In genomic region chr5:124881333-124881732, GRCh38 we compare ENCODE assay signal across 24 cellular contexts.
"Had no signal": no experiment of that assay in that cellular context is flagged by ENCODE, and none has a peak within 500 bp of the region (broad histone marks: within the 10 kb centered on the region; RNA-seq: fewer than 3 reads in every experiment).

No MANE protein-coding gene starts in this region.

- H3K9me3 Mint-ChIP-seq: naive B cell; neural crest cell; stimulated activated naive CD8-positive, alpha-beta T cell treated with anti-CD3 and anti-CD28 coated beads, Interleukin-15, Interleukin-2, amounts not matched to agents 100 ng/mL and 50 ng/mL, for 24 hours had no signal

- H3K4me1 Mint-ChIP-seq: stimulated activated effector memory CD8-positive, alpha-beta T cell treated with anti-CD3 and anti-CD28 coated beads, Interleukin-12 subunit alpha, Interleukin-12 subunit beta, amount 100 ng/mL, for 72 hours had no signal

- H3K9me3 ChIP-seq: esophagus squamous epithelium, lower lobe of right lung, prostate gland, right atrium auricular region, thoracic aorta, tibial nerve, upper lobe of right lung, uterus had no signal

- DNase-seq: cortex of kidney; effector memory CD8-positive, alpha-beta T cell; erythroblast; esophagus squamous epithelium; foreskin melanocyte; glutamatergic neuron; heart right ventricle; hippocampal formation; kidney glomerular epithelial cell; left ventricle myocardium superior; lower lobe of right lung; naive B cell; stimulated activated CD4-positive, alpha-beta T cell treated with anti-CD3 and anti-CD28 coated beads, Interleukin-2, amount 100 ng/mL, for 24 hours; stimulated activated CD4-positive, alpha-beta T cell treated with anti-CD3 and anti-CD28 coated beads, Interleukin-4, amount 100 ng/mL, for 24 hours; upper lobe of right lung; uterus had no signal

- H3K27me3 ChIP-seq: esophagus squamous epithelium, heart right ventricle, right atrium auricular region, tibial nerve, upper lobe of right lung, uterus had no signal

- H3K4me3 Mint-ChIP-seq: effector memory CD8-positive, alpha-beta T cell; naive B cell; natural killer cell treated with Interleukin-12 subunit alpha and Interleukin-12 subunit beta and Interleukin-15 and Interleukin-18, amount 100 ng/mL, for 72 hours; neural crest cell; stimulated activated effector memory CD8-positive, alpha-beta T cell treated with anti-CD3 and anti-CD28 coated beads, Interleukin-12 subunit alpha, Interleukin-12 subunit beta, amount 100 ng/mL, for 72 hours; stimulated activated naive CD8-positive, alpha-beta T cell treated with anti-CD3 and anti-CD28 coated beads, Interleukin-15, Interleukin-2, amounts not matched to agents 100 ng/mL and 50 ng/mL, for 24 hours had no signal

- H3K27ac Mint-ChIP-seq: effector memory CD8-positive, alpha-beta T cell; naive B cell; natural killer cell treated with Interleukin-12 subunit alpha and Interleukin-12 subunit beta and Interleukin-15 and Interleukin-18, amount 100 ng/mL, for 72 hours; stimulated activated effector memory CD8-positive, alpha-beta T cell treated with anti-CD3 and anti-CD28 coated beads, Interleukin-12 subunit alpha, Interleukin-12 subunit beta, amount 100 ng/mL, for 72 hours; stimulated activated naive CD8-positive, alpha-beta T cell treated with anti-CD3 and anti-CD28 coated beads, Interleukin-15, Interleukin-2, amounts not matched to agents 100 ng/mL and 50 ng/mL, for 24 hours had no signal

- ATAC-seq: effector memory CD8-positive, alpha-beta T cell; lower lobe of right lung; natural killer cell treated with Interleukin-12 subunit alpha and Interleukin-12 subunit beta and Interleukin-15 and Interleukin-18, amount 100 ng/mL, for 72 hours; stimulated activated effector memory CD8-positive, alpha-beta T cell treated with anti-CD3 and anti-CD28 coated beads, Interleukin-12 subunit alpha, Interleukin-12 subunit beta, amount 100 ng/mL, for 72 hours had no signal

- H3K36me3 Mint-ChIP-seq: naive B cell; natural killer cell treated with Interleukin-12 subunit alpha and Interleukin-12 subunit beta and Interleukin-15 and Interleukin-18, amount 100 ng/mL, for 72 hours; stimulated activated effector memory CD8-positive, alpha-beta T cell treated with anti-CD3 and anti-CD28 coated beads, Interleukin-12 subunit alpha, Interleukin-12 subunit beta, amount 100 ng/mL, for 72 hours had no signal

- H3K4me3 ChIP-seq: esophagus squamous epithelium, heart right ventricle, lower lobe of right lung, prostate gland, right atrium auricular region, thoracic aorta, tibial nerve, upper lobe of right lung, uterus had no signal

- H3K36me3 ChIP-seq: esophagus squamous epithelium, heart right ventricle, lower lobe of right lung, prostate gland, right atrium auricular region, thoracic aorta, tibial nerve, upper lobe of right lung, uterus had no signal

- H3K4me1 ChIP-seq: lower lobe of right lung, prostate gland, tibial nerve, upper lobe of right lung, uterus had no signal

- H3K27me3 Mint-ChIP-seq: effector memory CD8-positive, alpha-beta T cell; stimulated activated naive CD8-positive, alpha-beta T cell treated with anti-CD3 and anti-CD28 coated beads, Interleukin-15, Interleukin-2, amounts not matched to agents 100 ng/mL and 50 ng/mL, for 24 hours had no signal

- H3K27ac ChIP-seq: esophagus squamous epithelium, heart right ventricle, lower lobe of right lung, prostate gland, right atrium auricular region, thoracic aorta, tibial nerve, upper lobe of right lung, uterus had no signal
